Comparison of ENCODE assay signal across 10 cellular contexts in the genomic region with DNA sequence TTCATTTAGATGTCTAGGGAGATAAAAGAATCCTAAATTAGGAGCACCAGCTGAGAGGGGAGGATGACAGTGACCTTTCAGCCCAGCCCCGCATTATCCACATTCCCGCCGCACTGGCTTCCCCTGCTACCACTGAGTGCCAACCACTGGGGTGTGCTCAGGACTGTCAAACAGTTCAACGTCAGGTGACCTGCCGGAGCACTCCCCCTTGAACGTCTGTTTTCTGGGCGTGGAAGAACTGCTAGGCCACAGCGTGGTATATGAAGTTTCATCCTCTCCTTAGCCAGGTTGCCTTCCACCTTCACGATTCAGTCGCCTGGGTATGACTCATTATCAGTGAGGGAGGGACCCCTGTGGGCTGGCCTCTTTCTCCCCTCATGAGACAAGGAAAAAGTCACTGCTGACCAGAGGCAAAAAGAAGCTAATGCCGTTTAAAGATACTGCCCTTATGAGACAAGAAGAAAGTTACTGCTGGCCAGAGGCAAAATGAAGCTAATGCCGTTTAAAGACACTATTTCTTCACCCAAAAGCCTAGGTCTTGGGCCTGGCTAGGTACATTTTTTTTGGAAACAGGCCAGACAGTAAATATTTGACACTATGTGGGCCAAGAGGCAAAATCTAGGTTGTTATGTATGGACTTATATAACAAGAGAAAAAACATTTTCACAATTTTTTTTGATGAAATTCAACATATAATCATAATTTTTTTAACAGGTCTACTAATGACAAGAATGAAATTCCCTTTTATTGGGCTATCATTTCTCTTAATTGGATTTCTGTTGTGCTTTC. TPM values are rescaled to one million over a fixed set of nuclear protein-coding genes. Genes with fewer than 3 reads are reported as not detected.
DNase-seq lines count a peak whose midpoint lies in the region; ATAC-seq and TF ChIP-seq lines count a peak whose summit lies in the region.
"Had no signal": no experiment of that assay in that cellular context is flagged by ENCODE, and none has a peak within 500 bp of the region (broad histone marks: within the 10 kb centered on the region; RNA-seq: fewer than 3 reads in every experiment).

No MANE protein-coding gene starts in this region.

- H3K27me3 ChIP-seq in body of pancreas, result no peaks in the 10 kb centered on the region
- H3K27me3 ChIP-seq: tibial nerve had no signal

- whole genome bisulfite sequencing in body of pancreas, 2 donors, result 22 to 34% methylated on average over 12 of the region's 12 CpGs

- no peak overlapping the region for H3K4me3 Mint-ChIP-seq in activated CD8-positive, alpha-beta memory T cell treated with anti-CD3 and anti-CD28 coated beads, Interleukin-2, amount 10 ng/mL, durations not matched to agents 7 days and 5 days
- no peak overlapping the region for H3K4me3 Mint-ChIP-seq in HFFc6

- peak; percentile 9 for ATAC-seq in activated CD8-positive, alpha-beta memory T cell treated with anti-CD3 and anti-CD28 coated beads, Interleukin-2, amount 10 ng/mL, durations not matched to agents 7 days and 5 days
- ATAC-seq in body of pancreas (no peak), left lobe of liver (peak; percentile 59), GM18517 (IDR thresholded peaks at IDR 0.05; ENCODE audit: unreplicated experiment) (no peak)

- intact Hi-C loops in body of pancreas (cut with DNase I), result no loop called here

- H3K4me1 Mint-ChIP-seq in activated CD8-positive, alpha-beta memory T cell treated with anti-CD3 and anti-CD28 coated beads, Interleukin-2, amount 10 ng/mL, durations not matched to agents 7 days and 5 days, result peaks cover 40% of the 10 kb centered on the region
- peaks cover 26% of the 10 kb centered on the region for H3K4me1 Mint-ChIP-seq in HFFc6 (ENCODE audit: low read depth)

- no peaks in the 10 kb centered on the region for H3K27me3 Mint-ChIP-seq in activated CD8-positive, alpha-beta memory T cell treated with anti-CD3 and anti-CD28 coated beads, Interleukin-2, amount 10 ng/mL, durations not matched to agents 7 days and 5 days
- no peaks in the 10 kb centered on the region for H3K27me3 Mint-ChIP-seq in HFFc6 (ENCODE audit: insufficient read depth)

- TF ChIP-seq CTCF in body of pancreas (IDR thresholded peaks at IDR 0.05), result peak in 3 of 7 experiments; percentile 8 to 25 (median 11)
- no peak for TF ChIP-seq CTCF in HFFc6 (IDR thresholded peaks at IDR 0.05)

- H3K9me3 Mint-ChIP-seq in activated CD8-positive, alpha-beta memory T cell treated with anti-CD3 and anti-CD28 coated beads, Interleukin-2, amount 10 ng/mL, durations not matched to agents 7 days and 5 days (ENCODE audit: low read depth), result no peaks in the 10 kb centered on the region
- H3K9me3 Mint-ChIP-seq in HFFc6, result no peaks in the 10 kb centered on the region

- peak; percentile 76 for DNase-seq in activated CD8-positive, alpha-beta memory T cell treated with anti-CD3 and anti-CD28 coated beads, Interleukin-2, amount 10 ng/mL, durations not matched to agents 7 days and 5 days
- no peak for DNase-seq in activated CD8-positive, alpha-beta memory T cell treated with anti-CD3 and anti-CD28 coated beads for 24 hours
- DNase-seq in body of pancreas (peak; percentile 53 to 70 (median 62)), left lobe of liver (ENCODE audit: low spot score) (peak; percentile 78), substantia nigra (lab: John Stamatoyannopoulos, UW) (peak in 31 of 49 donors; percentile 11 to 77 (median 36)), HFFc6 (no peak), NCI-H1417 treated with DMSO at 0.1 percent for 48 hours (lab: John Stamatoyannopoulos, UW) (no peak)
- DNase-seq: IMR-90 had no signal

- H3K36me3 Mint-ChIP-seq in activated CD8-positive, alpha-beta memory T cell treated with anti-CD3 and anti-CD28 coated beads, Interleukin-2, amount 10 ng/mL, durations not matched to agents 7 days and 5 days, result peaks cover 41% of the 10 kb centered on the region
- peaks cover 11% of the 10 kb centered on the region for H3K36me3 Mint-ChIP-seq in HFFc6 (ENCODE audit: low read depth)

- peak overlapping the region; percentile 75 for H3K27ac Mint-ChIP-seq in activated CD8-positive, alpha-beta memory T cell treated with anti-CD3 and anti-CD28 coated beads, Interleukin-2, amount 10 ng/mL, durations not matched to agents 7 days and 5 days
- no peak overlapping the region for H3K27ac Mint-ChIP-seq in HFFc6

- CTCF ChIA-PET in activated CD8-positive, alpha-beta memory T cell treated with anti-CD3 and anti-CD28 coated beads, Interleukin-2, amount 10 ng/mL, durations not matched to agents 7 days and 5 days (lab: Charles Lee), result interaction anchor here (0.7 to 1.5 kb wide), 7 partner anchors 58 to 309 kb away, joined by 3 to 5 read pairs (median 3); a partner anchor contains a TSS

- no peaks in the 10 kb centered on the region for H3K9me3 ChIP-seq in body of pancreas
- H3K9me3 ChIP-seq: tibial nerve had no signal

- H3K36me3 ChIP-seq in body of pancreas (replicated peaks in 1 of 2; ENCODE audit: insufficient read depth in 1 of 2, low read depth in 2 of 2), result peaks cover 0 to 8% of the 10 kb centered on the region in 2 donors

- peaks cover 43% of the 10 kb centered on the region for H3K4me1 ChIP-seq in body of pancreas

- H3K27ac ChIP-seq in body of pancreas (peak overlapping the region; percentile 25 to 63 (median 52)), substantia nigra (ENCODE audit: low read depth, low read length, poor library complexity, severe bottlenecking) (peak overlapping the region; percentile 40)

- no peak overlapping the region for H3K4me3 ChIP-seq in body of pancreas
- H3K4me3 ChIP-seq: tibial nerve had no signal

- TF ChIP-seq POLR2A in body of pancreas (IDR thresholded peaks at IDR 0.05), result no peak

RNA-seq across cellular contexts. Expression of a gene that starts 4.6 kb away (rescaled TPM):
- total RNA-seq in activated CD8-positive, alpha-beta memory T cell treated with anti-CD3 and anti-CD28 coated beads, Interleukin-2, amount 10 ng/mL, durations not matched to agents 7 days and 5 days, result 10 to 100 TPM; 24.8 to 40.0 TPM
- total RNA-seq in body of pancreas (10 to 100 TPM; 12.5 to 31.1 TPM), left lobe of liver (32.9 TPM)
- total RNA-seq in HFFc6 (2021; fragmentation: NEBNext Ultra II Directional; extraction: Animal tissue kit (Norgen Biotek cat#: 25700)), result 10 to 100 TPM; 16.7 to 23.2 (median 18.7) TPM

RNA-seq across cellular contexts. Expression of a gene that starts 4.9 kb away (rescaled TPM):
- total RNA-seq in activated CD8-positive, alpha-beta memory T cell treated with anti-CD3 and anti-CD28 coated beads, Interleukin-2, amount 10 ng/mL, durations not matched to agents 7 days and 5 days, result 100 to 1,000 TPM; 149 to 198 TPM
- total RNA-seq in body of pancreas, result 10 to 100 TPM; 10.4 to 12.9 TPM
- 25.7 TPM for total RNA-seq in left lobe of liver
- 10 to 100 TPM; 57.9 to 71.6 (median 61.4) TPM for total RNA-seq in HFFc6 (2021; fragmentation: NEBNext Ultra II Directional; extraction: Animal tissue kit (Norgen Biotek cat#: 25700))

RNA-seq across cellular contexts. Expression of a gene that starts 55.3 kb away (rescaled TPM):
- total RNA-seq in activated CD8-positive, alpha-beta memory T cell treated with anti-CD3 and anti-CD28 coated beads, Interleukin-2, amount 10 ng/mL, durations not matched to agents 7 days and 5 days, result 10 to 100 TPM; 31.3 to 36.1 TPM
- 10 to 100 TPM; 17.9 to 31.0 TPM for total RNA-seq in body of pancreas
- total RNA-seq in left lobe of liver, result 13.8 TPM
- 10 to 100 TPM; 28.1 to 34.3 (median 30.8) TPM for total RNA-seq in HFFc6 (2021; fragmentation: NEBNext Ultra II Directional; extraction: Animal tissue kit (Norgen Biotek cat#: 25700))

Comparison
In these comparisons a context has a peak if more than half of its experiments do, and no peak if none do; other contexts are left out.
1. DNase-seq: peak in activated CD8-positive, alpha-beta memory T cell treated with anti-CD3 and anti-CD28 coated beads, Interleukin-2, amount 10 ng/mL, durations not matched to agents 7 days and 5 days (single experiment), body of pancreas (4 of 4), left lobe of liver (single experiment) and substantia nigra (31 of 49); none in activated CD8-positive, alpha-beta memory T cell treated with anti-CD3 and anti-CD28 coated beads for 24 hours (single experiment), HFFc6 (single experiment) and NCI-H1417 treated with DMSO at 0.1 percent for 48 hours (single experiment).
2. ATAC-seq: peak in activated CD8-positive, alpha-beta memory T cell treated with anti-CD3 and anti-CD28 coated beads, Interleukin-2, amount 10 ng/mL, durations not matched to agents 7 days and 5 days (single experiment) and left lobe of liver (single experiment); none in body of pancreas (single experiment) and GM18517 (single experiment).